Comparison of ENCODE assay signal across 8 cellular contexts in genomic region chr22:17754233-17754925, GRCh38. TPM values are rescaled to one million over a fixed set of nuclear protein-coding genes. Genes with fewer than 3 reads are reported as not detected.
DNase-seq lines count a peak whose midpoint lies in the region; ATAC-seq and TF ChIP-seq lines count a peak whose summit lies in the region.
"Had no signal": no experiment of that assay in that cellular context is flagged by ENCODE, and none has a peak within 500 bp of the region (broad histone marks: within the 10 kb centered on the region; RNA-seq: fewer than 3 reads in every experiment).

No MANE protein-coding gene starts in this region.

- H3K4me1 ChIP-seq in DND-41 (ENCODE audit: insufficient read depth, low read length) (no peaks in the 10 kb centered on the region), Loucy (ENCODE audit: insufficient read depth, low read length, poor library complexity, severe bottlenecking) (no peaks in the 10 kb centered on the region)
- H3K4me1 ChIP-seq: psoas muscle had no signal

- H3K9ac ChIP-seq in DND-41 (ENCODE audit: low read depth, low read length): no peak overlapping the region
- H3K9ac ChIP-seq in Loucy (ENCODE audit: low read depth, low read length, poor library complexity, severe bottlenecking): no peak overlapping the region

- H2AFZ ChIP-seq in DND-41 (ENCODE audit: low read depth, low read length): no peak overlapping the region
- no peak overlapping the region for H2AFZ ChIP-seq in Loucy (ENCODE audit: low read length)

- H3K9me2 ChIP-seq in Loucy (replicated peaks; ENCODE audit: low read depth, low read length): no peaks in the 10 kb centered on the region

- H3K36me3 ChIP-seq in DND-41 (ENCODE audit: insufficient read depth, low read length) (peaks cover 13% of the 10 kb centered on the region), Loucy (ENCODE audit: insufficient read depth, low read length) (peaks cover 5% of the 10 kb centered on the region; the same call in 1 of the 2 replicates)

- H3K27me3 Mint-ChIP-seq in naive B cell: no peaks in the 10 kb centered on the region

- H3K4me3 ChIP-seq in DND-41 (ENCODE audit: low read depth in 1 of 2, low read length in 2 of 2): no peak overlapping the region
- H3K4me3 ChIP-seq in Loucy (ENCODE audit: low read length, poor library complexity, severe bottlenecking): no peak overlapping the region
- H3K4me3 ChIP-seq in astrocyte of the cerebellum (ENCODE audit: low read depth, low read length): no peak overlapping the region
- H3K4me3 ChIP-seq: psoas muscle had no signal

- H3K79me2 ChIP-seq in DND-41 (ENCODE audit: insufficient read depth, low read length) (peaks cover 86% of the 10 kb centered on the region), Loucy (ENCODE audit: insufficient read depth, low read length) (peaks cover 88% of the 10 kb centered on the region)

- peak overlapping the region in 2 of 6 donors; percentile 29 to 39 for H3K27ac Mint-ChIP-seq in naive B cell

- H3K9me3 ChIP-seq in DND-41 (ENCODE audit: insufficient read depth, low read length, severe bottlenecking) (no peaks in the 10 kb centered on the region), Loucy (ENCODE audit: insufficient read depth, low read depth, low read length) (no peaks in the 10 kb centered on the region)
- H3K9me3 ChIP-seq: psoas muscle had no signal

- TF ChIP-seq CTCF in DND-41 (IDR thresholded peaks at IDR 0.05; ENCODE audit: borderline replicate concordance, extremely low read depth, low read length, poor library complexity, severe bottlenecking) (peak; percentile 58), Loucy (conservative IDR thresholded peaks at IDR 0.05; ENCODE audit: low read length) (peak; percentile 58), astrocyte of the cerebellum (IDR thresholded peaks at IDR 0.05; ENCODE audit: low read depth, low read length, missing control alignments) (peak; percentile 31)

- ATAC-seq in DND-41 (ENCODE audit: insufficient read depth, low read depth): peak; percentile 66
- ATAC-seq in naive B cell (ENCODE audit: low read depth in 2 of 2): peak; percentile 49 to 64
- ATAC-seq in GM21737 (IDR thresholded peaks at IDR 0.05; ENCODE audit: unreplicated experiment): no peak
- no peak for ATAC-seq in GM19023 (IDR thresholded peaks at IDR 0.05; ENCODE audit: unreplicated experiment)
- no peak for ATAC-seq in HG03135 (IDR thresholded peaks at IDR 0.05; ENCODE audit: unreplicated experiment)

- DNase-seq in DND-41 (peak; percentile 31), astrocyte of the cerebellum (ENCODE audit: low read depth) (no peak), naive B cell (no peak)
- DNase-seq: psoas muscle had no signal

- in situ Hi-C loops in astrocyte of the cerebellum (cut with HindIII; ENCODE audit: low sequenced_read_pairs): no loop called here

- peaks cover 4 to 9% (median 9%) of the 10 kb centered on the region in 3 donors for H3K4me1 Mint-ChIP-seq in naive B cell

- peaks cover 52% of the 10 kb centered on the region for H4K20me1 ChIP-seq in DND-41 (ENCODE audit: insufficient read depth, low read length)
- peaks cover 38% of the 10 kb centered on the region for H4K20me1 ChIP-seq in Loucy (ENCODE audit: insufficient read depth, low read length, poor library complexity, severe bottlenecking)

- no peak overlapping the region for H3K27ac ChIP-seq in DND-41 (ENCODE audit: low read length)
- H3K27ac ChIP-seq: psoas muscle had no signal

- H3K9me3 Mint-ChIP-seq in naive B cell: no peaks in the 10 kb centered on the region

- H3F3A ChIP-seq in Loucy (ENCODE audit: low read depth): no peaks in the 10 kb centered on the region

- H3K4me2 ChIP-seq in DND-41 (ENCODE audit: insufficient read depth, low read length) (no peak overlapping the region), Loucy (ENCODE audit: low read depth, low read length, poor library complexity, severe bottlenecking) (no peak overlapping the region)

- no peak overlapping the region for H3K4me3 Mint-ChIP-seq in naive B cell

- no peaks in the 10 kb centered on the region for H3K36me3 Mint-ChIP-seq in naive B cell

- H3K27me3 ChIP-seq in DND-41 (ENCODE audit: insufficient read depth, low read length, poor library complexity): no peaks in the 10 kb centered on the region
- no peaks in the 10 kb centered on the region for H3K27me3 ChIP-seq in Loucy (ENCODE audit: insufficient read depth, low read length, poor library complexity, severe bottlenecking)

RNA-seq across cellular contexts. Expression of gene BID, which starts 19.9 kb away (rescaled TPM):
- 10 to 100 TPM; 18.2 to 29.9 (median 23.1) TPM for polyA plus RNA-seq in naive B cell (ENCODE audit: low read depth in 6 of 6)

Comparison
In these comparisons a context has a peak if more than half of its experiments do, and no peak if none do; other contexts are left out.
1. ATAC-seq: peak in DND-41 (single experiment) and naive B cell (2 of 2); none in GM21737 (single experiment), GM19023 (single experiment) and HG03135 (single experiment).
2. Peak in every context shown above with its lines, with median percentiles within 50 percentile points of each other: CTCF ChIP-seq.